ENCODE assay signal across 2 cellular contexts in genomic region chr6:131840936-131841583, GRCh38.
TF ChIP-seq lines count a peak whose summit lies in the region.

No MANE protein-coding gene starts in this region.

TF ChIP-seq in GM23338, 12 proteins besides CTCF, POLR2A, EP300 and RAD21 (continued from another document):
- TF ChIP-seq ETS1 (IDR thresholded peaks at IDR 0.05) (no peak), REST (IDR thresholded peaks at IDR 0.05; ENCODE audit: unreplicated experiment) (no peak), JUNB (IDR thresholded peaks at IDR 0.05; ENCODE audit: unreplicated experiment) (no peak), ZNF462 (CRISPR knock-in tag; IDR thresholded peaks at IDR 0.05) (no peak), EZH2 (IDR thresholded peaks at IDR 0.05; ENCODE audit: low read depth, unreplicated experiment) (no peak), ZNF331 (CRISPR knock-in tag; IDR thresholded peaks at IDR 0.05; ENCODE audit: low read depth) (no peak), NANOG (IDR thresholded peaks at IDR 0.05; ENCODE audit: borderline replicate concordance) (no peak), EZH2phosphoT487 (IDR thresholded peaks at IDR 0.05; ENCODE audit: unreplicated experiment) (no peak), POLR2AphosphoS5 (IDR thresholded peaks at IDR 0.05; ENCODE audit: low read depth) (no peak)

TF ChIP-seq in HepG2, 621 proteins besides CTCF, POLR2A, EP300 and RAD21 (continued from another document):
- TF ChIP-seq KLF16 (CRISPR knock-in tag; IDR thresholded peaks at IDR 0.05), result 0 out of 4 replicates have a peak, but pooled peaks of 1 of the 2 experiments have one; percentile 39
- TF ChIP-seq ZNF660 (CRISPR knock-in tag; IDR thresholded peaks at IDR 0.05; ENCODE audit: borderline replicate concordance, low read depth), result no peak
- 0 out of 2 replicates have a peak, but pooled peaks have one; percentile 10 for TF ChIP-seq SIX1 (CRISPR knock-in tag; IDR thresholded peaks at IDR 0.05; ENCODE audit: borderline replicate concordance)
- no peak for TF ChIP-seq ZBTB37 (CRISPR knock-in tag; IDR thresholded peaks at IDR 0.05)
- peak; percentile 54; the same call in 1 of the 2 replicates for TF ChIP-seq TFE3 (CRISPR knock-in tag; IDR thresholded peaks at IDR 0.05)
- peak; percentile 78; the same call in 1 of the 2 replicates for TF ChIP-seq HOMEZ (CRISPR knock-in tag; IDR thresholded peaks at IDR 0.05; ENCODE audit: low read depth)
- peak; percentile 41 for TF ChIP-seq TEAD3 (CRISPR knock-in tag; optimal IDR thresholded peaks at IDR 0.05; ENCODE audit: borderline replicate concordance)
- TF ChIP-seq ZNF282 (IDR thresholded peaks at IDR 0.05; ENCODE audit: partially characterized antibody), result no peak
- TF ChIP-seq JUND (CRISPR knock-in tag; IDR thresholded peaks at IDR 0.05), result no peak
- TF ChIP-seq SAP130 (CRISPR knock-in tag; IDR thresholded peaks at IDR 0.05; ENCODE audit: low read depth), result peak; percentile 31; the same call in 1 of the 2 replicates
- 0 out of 2 replicates have a peak, but pooled peaks have one; percentile 10 for TF ChIP-seq ARID5B (CRISPR knock-in tag; IDR thresholded peaks at IDR 0.05)
- TF ChIP-seq ZBTB14 (CRISPR knock-in tag; IDR thresholded peaks at IDR 0.05), result no peak
- peak; percentile 75; the same call in 1 of the 2 replicates for TF ChIP-seq TFAP4 (IDR thresholded peaks at IDR 0.05; ENCODE audit: borderline replicate concordance, low read depth)
- TF ChIP-seq HNF4A (CRISPR knock-in tag; IDR thresholded peaks at IDR 0.05), result peak; percentile 36; the same call in 1 of the 2 replicates
- TF ChIP-seq RXRB (CRISPR knock-in tag; IDR thresholded peaks at IDR 0.05; ENCODE audit: borderline replicate concordance), result no peak
- no peak for TF ChIP-seq SUZ12 (IDR thresholded peaks at IDR 0.05; ENCODE audit: low read depth, low read length)
- TF ChIP-seq ZNF614 (CRISPR knock-in tag; IDR thresholded peaks at IDR 0.05; ENCODE audit: borderline replicate concordance), result 0 out of 2 replicates have a peak, but pooled peaks have one; percentile 16
- 0 out of 2 replicates have a peak, but pooled peaks have one; percentile 18 for TF ChIP-seq ZMYM3 (CRISPR knock-in tag; IDR thresholded peaks at IDR 0.05)
- TF ChIP-seq ZNF687 (CRISPR knock-in tag; IDR thresholded peaks at IDR 0.05), result no peak
- TF ChIP-seq HDAC2 (CRISPR knock-in tag; IDR thresholded peaks at IDR 0.05), result peak; percentile 22; the same call in 1 of the 2 replicates
- no peak for TF ChIP-seq TCF12 (IDR thresholded peaks at IDR 0.05)
- TF ChIP-seq TCF12 (CRISPR knock-in tag; IDR thresholded peaks at IDR 0.05), result no peak
- peak; percentile 23; the same call in 1 of the 2 replicates for TF ChIP-seq MXD4 (CRISPR knock-in tag; IDR thresholded peaks at IDR 0.05)
- TF ChIP-seq CEBPG (CRISPR knock-in tag; IDR thresholded peaks at IDR 0.05), result 0 out of 2 replicates have a peak, but pooled peaks have one; percentile 4
- no peak for TF ChIP-seq ZNF674 (CRISPR knock-in tag; IDR thresholded peaks at IDR 0.05; ENCODE audit: low read depth)
- 0 out of 2 replicates have a peak, but pooled peaks have one; percentile 52 for TF ChIP-seq ZNF280D (CRISPR knock-in tag; IDR thresholded peaks at IDR 0.05)
- TF ChIP-seq ZNF335 (CRISPR knock-in tag; IDR thresholded peaks at IDR 0.05), result peak; percentile 47; the same call in 1 of the 2 replicates
- TF ChIP-seq IRF2 (CRISPR knock-in tag; IDR thresholded peaks at IDR 0.05), result 0 out of 2 replicates have a peak, but pooled peaks have one; percentile 26
- no peak for TF ChIP-seq PBX3 (CRISPR knock-in tag; IDR thresholded peaks at IDR 0.05; ENCODE audit: borderline replicate concordance)
- TF ChIP-seq ZNF775 (CRISPR knock-in tag; IDR thresholded peaks at IDR 0.05; ENCODE audit: borderline replicate concordance), result 0 out of 2 replicates have a peak, but pooled peaks have one; percentile 1
- no peak for TF ChIP-seq ZNF629 (CRISPR knock-in tag; conservative IDR thresholded peaks at IDR 0.05)
- 0 out of 2 replicates have a peak, but pooled peaks have one; percentile 10 for TF ChIP-seq FOSL2 (CRISPR knock-in tag; IDR thresholded peaks at IDR 0.05)
- TF ChIP-seq ATM (IDR thresholded peaks at IDR 0.05; ENCODE audit: borderline replicate concordance), result no peak
- no peak for TF ChIP-seq CC2D1A (CRISPR knock-in tag; IDR thresholded peaks at IDR 0.05)
